In genomic region chr7:139774376-139774775, GRCh38 we compare ENCODE assay signal across 10 cellular contexts. TPM values are rescaled to one million over a fixed set of nuclear protein-coding genes. Genes with fewer than 3 reads are reported as not detected.
A peak's percentile ranks its signal among the peaks of the same experiment; 100 is the strongest.
DNase-seq lines count a peak whose midpoint lies in the region; ATAC-seq and TF ChIP-seq lines count a peak whose summit lies in the region.
"Had no signal": no experiment of that assay in that cellular context is flagged by ENCODE, and none has a peak within 500 bp of the region (broad histone marks: within the 10 kb centered on the region; RNA-seq: fewer than 3 reads in every experiment).

No MANE protein-coding gene starts in this region.

- H2AFZ ChIP-seq in Loucy (ENCODE audit: low read length): no peak overlapping the region

- POLR2A ChIA-PET in naive thymus-derived CD8-positive, alpha-beta T cell (lab: Charles Lee): interaction anchor here (0.7 kb wide), 1 partner anchor 135 kb away, joined by 3 read pairs; no protein-coding TSS in a partner anchor

- peak overlapping the region in 5 of 10 donors; percentile 54 to 95 (median 82) for H3K27ac Mint-ChIP-seq in naive thymus-derived CD8-positive, alpha-beta T cell

- peaks cover 75% of the 10 kb centered on the region for H3K79me2 ChIP-seq in Loucy (ENCODE audit: insufficient read depth, low read length)

- no peaks in the 10 kb centered on the region for H3F3A ChIP-seq in Loucy (ENCODE audit: low read depth)

- peaks cover 0 to 3% (median 0%) of the 10 kb centered on the region in 5 donors for H3K27me3 Mint-ChIP-seq in naive thymus-derived CD8-positive, alpha-beta T cell

- no peak for TF ChIP-seq CTCF in Loucy (conservative IDR thresholded peaks at IDR 0.05; ENCODE audit: low read length)
- no peak for TF ChIP-seq CTCF in cardiac fibroblast (IDR thresholded peaks at IDR 0.05; ENCODE audit: low read depth, low read length)

- peak overlapping the region in 7 of 10 donors; percentile 7 to 99 (median 32) for H3K4me3 Mint-ChIP-seq in naive thymus-derived CD8-positive, alpha-beta T cell

- peaks cover 21% of the 10 kb centered on the region for H4K20me1 ChIP-seq in Loucy (ENCODE audit: insufficient read depth, low read length, poor library complexity, severe bottlenecking)

- peak overlapping the region; percentile 83 for H3K4me2 ChIP-seq in Loucy (ENCODE audit: low read depth, low read length, poor library complexity, severe bottlenecking)

- H3K36me3 Mint-ChIP-seq in naive thymus-derived CD8-positive, alpha-beta T cell: peaks cover 0 to 5% (median 2%) of the 10 kb centered on the region in 3 donors

- H3K4me3 ChIP-seq in Loucy (ENCODE audit: low read length, poor library complexity, severe bottlenecking) (peak overlapping the region; percentile 6), cardiac fibroblast (replicated peaks in 1 of 2; ENCODE audit: low read depth in 2 of 2, low read length in 2 of 2) (no peak overlapping the region)

- ATAC-seq in naive thymus-derived CD8-positive, alpha-beta T cell: no peak
- ATAC-seq in GM21825 (IDR thresholded peaks at IDR 0.05; ENCODE audit: unreplicated experiment): no peak

- H3K27me3 ChIP-seq in Loucy (ENCODE audit: insufficient read depth, low read length, poor library complexity, severe bottlenecking): no peaks in the 10 kb centered on the region

- H3K4me1 ChIP-seq in Loucy (ENCODE audit: insufficient read depth, low read length, poor library complexity, severe bottlenecking): peaks cover 43% of the 10 kb centered on the region

- H3K9ac ChIP-seq in Loucy (ENCODE audit: low read depth, low read length, poor library complexity, severe bottlenecking): no peak overlapping the region

- no peaks in the 10 kb centered on the region for H3K9me3 Mint-ChIP-seq in naive thymus-derived CD8-positive, alpha-beta T cell

- no peaks in the 10 kb centered on the region for H3K9me2 ChIP-seq in Loucy (replicated peaks; ENCODE audit: low read depth, low read length)

- no peaks in the 10 kb centered on the region for H3K36me3 ChIP-seq in Loucy (ENCODE audit: insufficient read depth, low read length)

- peaks cover 39 to 75% (median 70%) of the 10 kb centered on the region in 4 donors for H3K4me1 Mint-ChIP-seq in naive thymus-derived CD8-positive, alpha-beta T cell

- DNase-seq in AG20443 (ENCODE audit: low spot score) (peak; percentile 56), cardiac fibroblast (ENCODE audit: low read depth in 2 of 2) (peak; percentile 47 to 92), NCI-H2227 treated with DMSO at 0.1 percent for 48 hours (lab: John Stamatoyannopoulos, UW) (no peak), NCI-H748 (lab: John Stamatoyannopoulos, UW; ENCODE audit: unreplicated experiment) (no peak)
- no peak for DNase-seq in naive thymus-derived CD8-positive, alpha-beta T cell
- no peak for DNase-seq in activated effector memory CD4-positive, alpha-beta T cell treated with Interleukin-2 at 50 U/mL for 16 hours
- DNase-seq: GF-D8, NCI-H510A treated with DMSO at 0.1 percent for 48 hours had no signal

- no peaks in the 10 kb centered on the region for H3K9me3 ChIP-seq in Loucy (ENCODE audit: insufficient read depth, low read depth, low read length)

RNA-seq across cellular contexts. Expression of gene HIPK2, which starts 3.4 kb away (rescaled TPM):
- total RNA-seq in naive thymus-derived CD8-positive, alpha-beta T cell: 10 to 100 TPM; 28.7 to 32.9 TPM
- 1 to 10 TPM; 2.1 to 4.3 (median 3.1) TPM for polyA plus RNA-seq in naive thymus-derived CD8-positive, alpha-beta T cell

RNA-seq across cellular contexts. Expression of gene TBXAS1, which starts 54.7 kb away (rescaled TPM):
- total RNA-seq in naive thymus-derived CD8-positive, alpha-beta T cell: 1 to 10 TPM; 1.6 to 2.7 TPM
- 1 to 10 TPM in 1 of 3 donors, under 1 TPM in 2; 0.41 to 1.1 (median 0.75) TPM for polyA plus RNA-seq in naive thymus-derived CD8-positive, alpha-beta T cell

Comparison
In these comparisons a context has a peak if more than half of its experiments do, and no peak if none do; other contexts are left out.
1. DNase-seq: peak in AG20443 (single experiment) and cardiac fibroblast (2 of 2); none in naive thymus-derived CD8-positive, alpha-beta T cell (0 of 10), NCI-H2227 treated with DMSO at 0.1 percent for 48 hours (single experiment), NCI-H748 (single experiment) and activated effector memory CD4-positive, alpha-beta T cell treated with Interleukin-2 at 50 U/mL for 16 hours (single experiment).